8 cellular contexts compared by ENCODE assay signal in the genomic region with DNA sequence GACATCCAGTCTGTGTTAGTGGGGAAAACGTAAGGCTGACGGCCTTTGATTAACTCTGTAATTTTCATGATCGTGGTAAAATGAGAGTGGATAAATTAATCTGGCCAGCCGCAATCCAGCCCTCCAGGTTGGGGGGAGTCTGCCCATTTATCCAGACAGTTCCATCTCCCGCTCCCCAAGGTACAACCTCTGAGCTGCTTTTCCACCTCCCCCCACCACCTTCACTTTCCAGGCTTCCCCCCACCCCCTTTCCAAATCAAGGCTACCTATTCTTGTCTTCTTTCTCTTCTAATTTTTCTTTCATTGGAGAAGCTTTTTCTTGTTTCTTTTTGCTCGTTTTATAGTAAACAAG. TPM values are rescaled to one million over a fixed set of nuclear protein-coding genes. Genes with fewer than 3 reads are reported as not detected.
DNase-seq lines count a peak whose midpoint lies in the region; ATAC-seq and TF ChIP-seq lines count a peak whose summit lies in the region.

No MANE protein-coding gene starts in this region.

- H3K9ac ChIP-seq in smooth muscle cell (ENCODE audit: low read depth), result peak overlapping the region; percentile 92

- DNase-seq in DMS79 treated with DMSO at 0.1 percent for 48 hours (lab: John Stamatoyannopoulos, UW), result peak; percentile 44
- DNase-seq in DMS79 (lab: John Stamatoyannopoulos, UW), result no peak
- DNase-seq in hepatocyte (ENCODE audit: low spot score), result no peak
- no peak for DNase-seq in smooth muscle cell (lab: John Stamatoyannopoulos, UW; ENCODE audit: unreplicated experiment)
- DNase-seq in NCI-H2196 (lab: John Stamatoyannopoulos, UW; ENCODE audit: unreplicated experiment), result no peak
- DNase-seq in ureter (ENCODE audit: low spot score), result no peak

- H3K4me1 ChIP-seq in hepatocyte (ENCODE audit: insufficient read depth), result peaks cover 26% of the 10 kb centered on the region
- peaks cover 34% of the 10 kb centered on the region for H3K4me1 ChIP-seq in smooth muscle cell (ENCODE audit: low read depth)

- ATAC-seq in GM18867 (IDR thresholded peaks at IDR 0.05; ENCODE audit: unreplicated experiment), result no peak

- H3K9me3 ChIP-seq in hepatocyte (ENCODE audit: low read depth) (no peaks in the 10 kb centered on the region), smooth muscle cell (replicated peaks; ENCODE audit: low read depth) (no peaks in the 10 kb centered on the region)

- H2AFZ ChIP-seq in hepatocyte (peak overlapping the region; percentile 75), smooth muscle cell (ENCODE audit: low read depth) (peak overlapping the region; percentile 81)

- H3K9me2 ChIP-seq in hepatocyte (replicated peaks; ENCODE audit: insufficient read depth), result no peaks in the 10 kb centered on the region

- H3F3A ChIP-seq in smooth muscle cell (ENCODE audit: low read depth), result peaks cover 6% of the 10 kb centered on the region

- H3K36me3 ChIP-seq in hepatocyte (replicated peaks; ENCODE audit: insufficient read depth, low read depth), result no peaks in the 10 kb centered on the region
- no peaks in the 10 kb centered on the region for H3K36me3 ChIP-seq in smooth muscle cell (ENCODE audit: low read depth)

- H4K20me1 ChIP-seq in hepatocyte (ENCODE audit: insufficient read depth, poor library complexity, severe bottlenecking) (peaks cover 27% of the 10 kb centered on the region), smooth muscle cell (ENCODE audit: low read depth) (peaks cover 46% of the 10 kb centered on the region)

- H3K27me3 ChIP-seq in hepatocyte (no peaks in the 10 kb centered on the region), smooth muscle cell (ENCODE audit: low read depth) (no peaks in the 10 kb centered on the region)

- 0% methylated on average over 6 of the region's 6 CpGs for WGBS in hepatocyte (ENCODE audit: low lambda C conversion rate, missing lambda C conversion rate)
- 0% methylated on average over 6 of the region's 6 CpGs for WGBS in smooth muscle cell (ENCODE audit: low lambda C conversion rate)

- H3K79me2 ChIP-seq in hepatocyte (peaks cover 87% of the 10 kb centered on the region), smooth muscle cell (ENCODE audit: low read depth) (peaks cover 85% of the 10 kb centered on the region)

- peak overlapping the region; percentile 83 for H3K4me2 ChIP-seq in hepatocyte
- peak overlapping the region; percentile 93 for H3K4me2 ChIP-seq in smooth muscle cell

- H3K27ac ChIP-seq in VCaP (peak overlapping the region; percentile 93), hepatocyte (peak overlapping the region; percentile 98), smooth muscle cell (ENCODE audit: low read depth) (peak overlapping the region; percentile 88)

- H3K4me3 ChIP-seq in hepatocyte, result peak overlapping the region; percentile 63
- H3K4me3 ChIP-seq in smooth muscle cell, result peak overlapping the region; percentile 98

- no peak for TF ChIP-seq CTCF in VCaP (conservative IDR thresholded peaks at IDR 0.05)
- no peak for TF ChIP-seq CTCF in hepatocyte (IDR thresholded peaks at IDR 0.05; ENCODE audit: poor library complexity)
- TF ChIP-seq CTCF in smooth muscle cell (IDR thresholded peaks at IDR 0.05; ENCODE audit: borderline replicate concordance, insufficient read depth, poor library complexity, severe bottlenecking), result no peak

RNA-seq across cellular contexts. Expression of gene MIER1, which starts 6.0 kb away (rescaled TPM):
- total RNA-seq in hepatocyte (41.9 and 42.2 TPM in 2 replicates), smooth muscle cell (36.1 and 54.4 TPM in 2 replicates), ureter (48.4 TPM)
- polyA plus RNA-seq in hepatocyte (17.9 and 19.3 TPM in 2 replicates), smooth muscle cell (17.4 and 25.5 TPM in 2 replicates)

RNA-seq across cellular contexts. Expression of gene DNAI4, which starts 6.1 kb away (rescaled TPM):
- total RNA-seq in hepatocyte (5.9 and 7.6 TPM in 2 replicates), smooth muscle cell (2.2 and 2.4 TPM in 2 replicates), ureter (17.2 TPM)
- polyA plus RNA-seq in hepatocyte (2.9 and 3.1 TPM in 2 replicates), smooth muscle cell (0.63 and 3.9 TPM in 2 replicates)
